ENCODE assay signal across 9 cellular contexts in genomic region chr3:126678691-126679317, GRCh38. TPM values are rescaled to one million over a fixed set of nuclear protein-coding genes. Genes with fewer than 3 reads are reported as not detected.
DNase-seq lines count a peak whose midpoint lies in the region; ATAC-seq lines count a peak whose summit lies in the region.
"Had no signal": no experiment of that assay in that cellular context is flagged by ENCODE, and none has a peak within 500 bp of the region (broad histone marks: within the 10 kb centered on the region; RNA-seq: fewer than 3 reads in every experiment).

No MANE protein-coding gene starts in this region.

- CTCF ChIA-PET in activated CD4-positive, alpha-beta memory T cell treated with anti-CD3 and anti-CD28 coated beads for 36 hours (lab: Charles Lee): interaction anchor here (0.8 to 3.8 kb wide), 14 partner anchors 16 to 867 kb away, joined by 3 to 57 read pairs (median 4); partner anchors contain the start of gene PLXNA1

- H3K9ac ChIP-seq in HUES48 (ENCODE audit: low read depth, low read length): no peak overlapping the region

- ATAC-seq in memory B cell (ENCODE audit: low read depth) (peak; percentile 69), GM18861 (IDR thresholded peaks at IDR 0.05; ENCODE audit: unreplicated experiment) (no peak)

- peaks cover 30% of the 10 kb centered on the region for H3K27me3 ChIP-seq in HUES48 (ENCODE audit: control insufficient read depth, insufficient read depth, low read length)

- peaks cover 5% of the 10 kb centered on the region for H3K4me1 Mint-ChIP-seq in activated CD4-positive, alpha-beta memory T cell treated with anti-CD3 and anti-CD28 coated beads for 36 hours (ENCODE audit: low read depth)
- peaks cover 5% of the 10 kb centered on the region for H3K4me1 Mint-ChIP-seq in memory B cell

- H3K27me3 Mint-ChIP-seq in activated CD4-positive, alpha-beta memory T cell treated with anti-CD3 and anti-CD28 coated beads for 36 hours: peaks cover 13% of the 10 kb centered on the region
- H3K27me3 Mint-ChIP-seq in memory B cell: no peaks in the 10 kb centered on the region

- POLR2A ChIA-PET in activated CD4-positive, alpha-beta memory T cell treated with anti-CD3 and anti-CD28 coated beads for 36 hours (lab: Charles Lee): no interaction called here

- H3K27ac Mint-ChIP-seq in activated CD4-positive, alpha-beta memory T cell treated with anti-CD3 and anti-CD28 coated beads for 36 hours: no peak overlapping the region
- peak overlapping the region; percentile 62 for H3K27ac Mint-ChIP-seq in memory B cell
- H3K27ac Mint-ChIP-seq: H9 had no signal

- no peaks in the 10 kb centered on the region for H3K36me3 ChIP-seq in HUES48 (ENCODE audit: control insufficient read depth, insufficient read depth, low read length)

- no peaks in the 10 kb centered on the region; the same call in 1 of the 2 replicates for H3K9me3 ChIP-seq in HUES48 (ENCODE audit: control insufficient read depth, insufficient read depth, low read length)

- DNase-seq in COLO668 (lab: John Stamatoyannopoulos, UW; ENCODE audit: unreplicated experiment) (peak; percentile 41), memory B cell (ENCODE audit: low spot score in 2 of 2) (peak in 1 of 2 donors; percentile 19), NOMO-1 treated with dmso at 0.1 percent for 144 hours (lab: John Stamatoyannopoulos, UW; ENCODE audit: unreplicated experiment) (no peak), activated gamma-delta T cell treated with Interleukin-2 at 50 U/mL for 16 hours (no peak), NCI-H2196 treated with DMSO at 0.1 percent for 48 hours (lab: John Stamatoyannopoulos, UW; ENCODE audit: unreplicated experiment) (no peak)
- no peak for DNase-seq in activated CD4-positive, alpha-beta memory T cell treated with anti-CD3 and anti-CD28 coated beads for 36 hours

- intact Hi-C loops in activated CD4-positive, alpha-beta memory T cell treated with anti-CD3 and anti-CD28 coated beads for 36 hours (cut with micrococcal nuclease): loop anchor here (1.0 to 5.0 kb wide), 4 partner anchors 303 to 866 kb away; no protein-coding TSS in a partner anchor

- H3K27ac ChIP-seq in HUES48 (ENCODE audit: low read depth, low read length): no peak overlapping the region

- H3K4me3 Mint-ChIP-seq in activated CD4-positive, alpha-beta memory T cell treated with anti-CD3 and anti-CD28 coated beads for 36 hours: peak overlapping the region; percentile 28
- peak overlapping the region; percentile 82 for H3K4me3 Mint-ChIP-seq in memory B cell

- H3K4me1 ChIP-seq in HUES48 (ENCODE audit: control insufficient read depth, insufficient read depth, low read length): peaks cover 7% of the 10 kb centered on the region; the same call in 1 of the 2 replicates

- H3K4me3 ChIP-seq in HUES48 (ENCODE audit: low read depth, low read length): peak overlapping the region; percentile 29; the same call in 1 of the 2 replicates

- H3K9me3 Mint-ChIP-seq in activated CD4-positive, alpha-beta memory T cell treated with anti-CD3 and anti-CD28 coated beads for 36 hours: peaks cover 6% of the 10 kb centered on the region
- no peaks in the 10 kb centered on the region for H3K9me3 Mint-ChIP-seq in memory B cell

- H3K36me3 Mint-ChIP-seq in activated CD4-positive, alpha-beta memory T cell treated with anti-CD3 and anti-CD28 coated beads for 36 hours: peaks cover 2% of the 10 kb centered on the region
- peaks cover 2% of the 10 kb centered on the region for H3K36me3 Mint-ChIP-seq in memory B cell

RNA-seq across cellular contexts. Expression of gene TXNRD3, which starts 23.9 kb away (rescaled TPM):
- 1 to 10 TPM; 1.3 to 2.0 TPM for total RNA-seq in activated CD4-positive, alpha-beta memory T cell treated with anti-CD3 and anti-CD28 coated beads for 36 hours

RNA-seq across cellular contexts. Expression of gene CHCHD6, which starts 25.2 kb away (rescaled TPM):
- total RNA-seq in activated CD4-positive, alpha-beta memory T cell treated with anti-CD3 and anti-CD28 coated beads for 36 hours: 10 to 100 TPM; 12.7 to 13.1 TPM
